Comparison of ENCODE assay signal across 5 cellular contexts in the genomic region with DNA sequence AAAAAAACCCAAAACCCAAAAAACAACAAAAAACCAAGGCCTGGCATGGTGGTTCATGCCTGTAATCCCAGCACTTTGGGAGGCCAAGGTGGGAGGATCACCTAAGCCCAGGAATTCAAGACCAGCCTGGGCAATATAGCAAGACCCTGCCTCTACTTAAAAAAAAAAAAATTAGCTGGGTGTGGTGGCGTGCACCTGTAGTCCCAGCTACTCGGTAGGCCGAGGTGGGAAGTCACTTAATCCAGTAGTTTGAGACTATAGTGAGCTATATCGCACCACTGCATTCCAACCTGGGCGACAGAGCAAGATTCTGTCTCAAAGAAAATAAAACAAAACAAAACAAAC. TPM values are rescaled to one million over a fixed set of nuclear protein-coding genes. Genes with fewer than 3 reads are reported as not detected.
A peak's percentile ranks its signal among the peaks of the same experiment; 100 is the strongest.
DNase-seq lines count a peak whose midpoint lies in the region; ATAC-seq, FAIRE-seq and TF ChIP-seq lines count a peak whose summit lies in the region.
"Not testable (repeated sequence)": the region's sequence is repeated elsewhere in the genome, so short reads cannot be mapped to it uniquely, and the experiment has no call there.

No MANE protein-coding gene starts in this region.

- TF ChIP-seq RAD21 in HepG2 (CRISPR knock-in tag; IDR thresholded peaks at IDR 0.05) = not testable (repeated sequence)

- H2AFZ ChIP-seq in GM23338; Loucy (ENCODE audit: low read length); HepG2 (ENCODE audit: low read length): not testable (repeated sequence)

- intact Hi-C loops in MCF 10A (cut with micrococcal nuclease); HepG2 (cut with micrococcal nuclease; ENCODE audit: unreplicated experiment): not testable (repeated sequence)

- H3K9ac ChIP-seq in Loucy (ENCODE audit: low read depth, low read length, poor library complexity, severe bottlenecking); HepG2 (ENCODE audit: insufficient read depth, low read depth, low read length): not testable (repeated sequence)

- not testable (repeated sequence) for DNase-seq in GM23338 (ENCODE audit: low spot score); MCF 10A (ENCODE audit: unreplicated experiment); HepG2 (ENCODE audit: low spot score)

- peaks cover 20% of the 10 kb centered on the region for H3K27me3 Mint-ChIP-seq in GM23338 (ENCODE audit: insufficient read depth, low read depth, poor library complexity)
- H3K27me3 Mint-ChIP-seq in activated naive CD4-positive, alpha-beta T cell treated with anti-CD3 and anti-CD28 coated beads, Interleukin-2, amount 50 U/mL, for 24 hours; MCF 10A (ENCODE audit: insufficient read depth, unreplicated experiment): not testable (repeated sequence)

- 0 out of 2 replicates have a peak overlapping the region, but pooled peaks have one; percentile 34 for H3K27ac Mint-ChIP-seq in GM23338
- H3K27ac Mint-ChIP-seq in activated naive CD4-positive, alpha-beta T cell treated with anti-CD3 and anti-CD28 coated beads, Interleukin-2, amount 50 U/mL, for 24 hours = peak overlapping the region; percentile 68
- H3K27ac Mint-ChIP-seq in MCF 10A (ENCODE audit: low read depth, unreplicated experiment) = peak overlapping the region; percentile 54

- TF ChIP-seq EP300 in HepG2 (IDR thresholded peaks at IDR 0.05; ENCODE audit: low read depth in 2 of 2, low read length in 2 of 2); HepG2 (CRISPR knock-in tag; IDR thresholded peaks at IDR 0.05; ENCODE audit: borderline replicate concordance): not testable (repeated sequence)

- not testable (repeated sequence) for H3K9me2 ChIP-seq in GM23338 (ENCODE audit: insufficient read depth); Loucy (replicated peaks; ENCODE audit: low read depth, low read length)

- 93% methylated on average over 5 of the region's 5 CpGs for WGBS in HepG2 (ENCODE audit: low lambda C conversion rate)

- not testable (repeated sequence) for H3K36me3 ChIP-seq in GM23338 (ENCODE audit: insufficient read depth)
- peaks cover 14% of the 10 kb centered on the region; the same call in 1 of the 2 replicates for H3K36me3 ChIP-seq in Loucy (ENCODE audit: insufficient read depth, low read length)
- H3K36me3 ChIP-seq in HepG2 (replicated peaks in 1 of 2; ENCODE audit: control insufficient read depth in 1 of 2, insufficient read depth in 2 of 2, low read length in 2 of 2) = peaks cover 6 to 13% of the 10 kb centered on the region in 2 experiments; a peak in 4 of 5 replicates

- H3K4me1 Mint-ChIP-seq in GM23338 (peaks cover 22% of the 10 kb centered on the region), MCF 10A (ENCODE audit: insufficient read depth, unreplicated experiment) (peaks cover 34% of the 10 kb centered on the region)
- H3K4me1 Mint-ChIP-seq in activated naive CD4-positive, alpha-beta T cell treated with anti-CD3 and anti-CD28 coated beads, Interleukin-2, amount 50 U/mL, for 24 hours = peaks cover 21% of the 10 kb centered on the region

- TF ChIP-seq POLR2A in HepG2 (IDR thresholded peaks at IDR 0.05; ENCODE audit: insufficient read depth in 1 of 2, low read depth in 2 of 2, low read length in 2 of 2) = not testable (repeated sequence)

- CTCF ChIA-PET in MCF 10A (lab: Yijun Ruan, JAX) = interaction anchor here (0.6 to 2.0 kb wide), 5 partner anchors 12 to 232 kb away, joined by 3 to 13 read pairs (median 3); no protein-coding TSS in a partner anchor
- CTCF ChIA-PET in HepG2 (lab: Yijun Ruan, JAX; ENCODE audit: low intra/inter-chr PET ratio, low total read pairs) = not testable (repeated sequence)

- BruUV-seq in MCF 10A (replicated peaks; lab: Mats Ljungman, UMichigan); HepG2 (replicated peaks; lab: Mats Ljungman, UMichigan): not testable (repeated sequence)

- peaks cover 12% of the 10 kb centered on the region for H3K4me1 ChIP-seq in GM23338 (ENCODE audit: insufficient read depth)
- H3K4me1 ChIP-seq in Loucy (ENCODE audit: insufficient read depth, low read length, poor library complexity, severe bottlenecking) = peaks cover 19% of the 10 kb centered on the region
- peaks cover 68% of the 10 kb centered on the region for H3K4me1 ChIP-seq in HepG2 (ENCODE audit: insufficient read depth, low read length)

- in situ Hi-C loops in HepG2 (cut with HindIII; ENCODE audit: extremely low pct_ligation_motif_present, low pct_unique_long_range_greater_than_20kb) = not testable (repeated sequence)

- not testable (repeated sequence) for TF ChIP-seq CTCF in GM23338 (conservative IDR thresholded peaks at IDR 0.05; ENCODE audit: low read depth in 2 of 2); Loucy (conservative IDR thresholded peaks at IDR 0.05; ENCODE audit: low read length); MCF 10A (IDR thresholded peaks at IDR 0.05; ENCODE audit: unreplicated experiment); HepG2 (CRISPR knock-in tag; IDR thresholded peaks at IDR 0.05)

- H3K9me3 ChIP-seq in Loucy (ENCODE audit: insufficient read depth, low read depth, low read length); HepG2 (ENCODE audit: low read length): not testable (repeated sequence)

- H4K20me1 ChIP-seq in GM23338 (replicated peaks; ENCODE audit: insufficient read depth); HepG2 (ENCODE audit: insufficient read depth, low read length): not testable (repeated sequence)
- H4K20me1 ChIP-seq in Loucy (ENCODE audit: insufficient read depth, low read length, poor library complexity, severe bottlenecking) = peaks cover 10% of the 10 kb centered on the region

- H3K9me3 Mint-ChIP-seq in GM23338; activated naive CD4-positive, alpha-beta T cell treated with anti-CD3 and anti-CD28 coated beads, Interleukin-2, amount 50 U/mL, for 24 hours; MCF 10A (ENCODE audit: unreplicated experiment): not testable (repeated sequence)

- not testable (repeated sequence) for H3K36me3 Mint-ChIP-seq in GM23338 (ENCODE audit: low read depth); activated naive CD4-positive, alpha-beta T cell treated with anti-CD3 and anti-CD28 coated beads, Interleukin-2, amount 50 U/mL, for 24 hours
- H3K36me3 Mint-ChIP-seq in MCF 10A (ENCODE audit: insufficient read depth, unreplicated experiment) = peaks cover 69% of the 10 kb centered on the region

- not testable (repeated sequence) for H3F3A ChIP-seq in GM23338 (replicated peaks; ENCODE audit: low read depth); Loucy (ENCODE audit: low read depth)

- H3K27ac ChIP-seq in GM23338 (ENCODE audit: low read depth) = peak overlapping the region; percentile 84; the same call in 1 of the 2 replicates
- H3K27ac ChIP-seq in HepG2 (ENCODE audit: extremely low read length, insufficient read depth, low read length) = not testable (repeated sequence)

- H3K4me3 ChIP-seq in GM23338; Loucy (ENCODE audit: low read length, poor library complexity, severe bottlenecking); HepG2 (replicated peaks in 1 of 3; ENCODE audit: insufficient read depth in 1 of 3, low read depth in 2 of 3, low read length in 3 of 3): not testable (repeated sequence)

- not testable (repeated sequence) for H3K4me3 Mint-ChIP-seq in GM23338; activated naive CD4-positive, alpha-beta T cell treated with anti-CD3 and anti-CD28 coated beads, Interleukin-2, amount 50 U/mL, for 24 hours; MCF 10A (ENCODE audit: unreplicated experiment)

- FAIRE-seq in HepG2 (lab: Jason Lieb, UNC) = not testable (repeated sequence)

- POLR2A ChIA-PET in MCF 10A (lab: Yijun Ruan, JAX) (interaction anchor here (0.6 to 16.9 kb wide), 4 partner anchors 9 to 51 kb away, joined by 4 to 532 read pairs (median 6); partner anchors contain the start of gene MTFP1), HepG2 (lab: Yijun Ruan, JAX) (interaction anchor here (1.6 to 6.5 kb wide), 2 partner anchors 20 to 112 kb away, joined by 6 to 65 read pairs; no protein-coding TSS in a partner anchor)

- H3K4me2 ChIP-seq in GM23338; HepG2 (ENCODE audit: low read depth, low read length): not testable (repeated sequence)
- peak overlapping the region; percentile 17 for H3K4me2 ChIP-seq in Loucy (ENCODE audit: low read depth, low read length, poor library complexity, severe bottlenecking)

- ATAC-seq in GM23338, HepG2: not testable (repeated sequence)

- not testable (repeated sequence) for H3K79me2 ChIP-seq in GM23338 (replicated peaks; ENCODE audit: insufficient read depth); HepG2 (ENCODE audit: insufficient read depth, low read length)
- H3K79me2 ChIP-seq in Loucy (ENCODE audit: insufficient read depth, low read length) = peaks cover 23% of the 10 kb centered on the region

- peaks cover 11% of the 10 kb centered on the region for H3K27me3 ChIP-seq in GM23338 (ENCODE audit: insufficient read depth)
- not testable (repeated sequence) for H3K27me3 ChIP-seq in Loucy (ENCODE audit: insufficient read depth, low read length, poor library complexity, severe bottlenecking); HepG2 (ENCODE audit: control insufficient read depth in 1 of 2, insufficient read depth in 2 of 2, low read length in 2 of 2)

RNA-seq across cellular contexts. Expression of gene SEC14L2, which starts 5.9 kb away (rescaled TPM):
- total RNA-seq in GM23338 (2014; rRNA removed; shearing (Covaris generic)) = 2.1 and 4.2 TPM in 2 replicates
- polyA plus RNA-seq in GM23338 (2016; fragmentation: Nextera tagmentation; extraction: Ambion mirVana) (2.2 and 2.5 TPM in 2 replicates), HepG2 (2011; rRNA removed) (5.1 and 9.1 TPM in 2 replicates)
- total RNA-seq in MCF 10A (2022) (20.0 and 29.1 TPM in 2 replicates), HepG2 (2016; rRNA removed; fragmentation: Illumina TruSeq; extraction: Trizol) (4.1 and 5.3 TPM in 2 replicates)
- 0.71 and 0.88 TPM in 2 replicates for total RNA-seq in HepG2 (2016; cell fraction: cytosol; rRNA removed; fragmentation: Illumina TruSeq; extraction: Trizol; ENCODE audit: low read depth)
- 5.1 TPM in 2 replicates for total RNA-seq in HepG2 (2016; cell fraction: insoluble cytoplasmic fraction; rRNA removed; fragmentation: Illumina TruSeq; extraction: Trizol)
- total RNA-seq in HepG2 (2016; cell fraction: membrane; rRNA removed; fragmentation: Illumina TruSeq; extraction: Trizol) = 2.0 and 2.8 TPM in 2 replicates
- total RNA-seq in HepG2 (2016; cell fraction: nucleus; rRNA removed; fragmentation: Illumina TruSeq; extraction: Trizol) = 3.5 and 5.0 TPM in 2 replicates
- 6.9 and 7.2 TPM in 2 replicates for polyA plus RNA-seq in HepG2 (2011; cell fraction: cytosol; rRNA removed)
- polyA plus RNA-seq in HepG2 (2011; cell fraction: nucleus; rRNA removed) = 13.4 and 15.2 TPM in 2 replicates
- polyA plus RNA-seq in HepG2 (2012) = 4.1 and 4.7 TPM in 2 replicates
- polyA plus RNA-seq in HepG2 (2016; cell fraction: cytosol; fragmentation: Illumina TruSeq; extraction: Trizol; ENCODE audit: low read depth) = 1.8 and 2.4 TPM in 2 replicates
- 5.3 and 5.4 TPM in 2 replicates for polyA plus RNA-seq in HepG2 (2016; cell fraction: insoluble cytoplasmic fraction; fragmentation: Illumina TruSeq; extraction: Trizol; ENCODE audit: low read depth)
- polyA plus RNA-seq in HepG2 (2016; cell fraction: membrane; fragmentation: Illumina TruSeq; extraction: Trizol; ENCODE audit: low read depth) = 1.9 and 2.3 TPM in 2 replicates
- polyA plus RNA-seq in HepG2 (2016; cell fraction: nucleus; fragmentation: Illumina TruSeq; extraction: Trizol; ENCODE audit: insufficient read depth, low read depth) = 5.5 and 6.3 TPM in 2 replicates
- polyA minus RNA-seq in HepG2 (2011; rRNA and poly(A)+ RNA removed; ENCODE audit: low replicate concordance) = 13.5 and 19.9 TPM in 2 replicates
- 4.4 and 5.6 TPM in 2 replicates for polyA minus RNA-seq in HepG2 (2011; cell fraction: cytosol; rRNA and poly(A)+ RNA removed)
- polyA minus RNA-seq in HepG2 (2011; cell fraction: nucleus; rRNA and poly(A)+ RNA removed) = 11.5 and 19.1 TPM in 2 replicates

RNA-seq across cellular contexts. Expression of gene RNF215, which starts 15.5 kb away (rescaled TPM):
- 12.4 and 13.9 TPM in 2 replicates for total RNA-seq in GM23338 (2014; rRNA removed; shearing (Covaris generic))
- 1.8 and 3.3 TPM in 2 replicates for polyA plus RNA-seq in GM23338 (2016; fragmentation: Nextera tagmentation; extraction: Ambion mirVana)
- 18.4 and 19.6 TPM in 2 replicates for total RNA-seq in MCF 10A (2022)
- total RNA-seq in HepG2 (2016; rRNA removed; fragmentation: Illumina TruSeq; extraction: Trizol) = 2.4 and 5.3 TPM in 2 replicates
- total RNA-seq in HepG2 (2016; cell fraction: cytosol; rRNA removed; fragmentation: Illumina TruSeq; extraction: Trizol; ENCODE audit: low read depth) = 1.6 and 1.9 TPM in 2 replicates
- 2.5 and 5.7 TPM in 2 replicates for total RNA-seq in HepG2 (2016; cell fraction: insoluble cytoplasmic fraction; rRNA removed; fragmentation: Illumina TruSeq; extraction: Trizol)
- total RNA-seq in HepG2 (2016; cell fraction: membrane; rRNA removed; fragmentation: Illumina TruSeq; extraction: Trizol) = 2.5 and 3.5 TPM in 2 replicates
- total RNA-seq in HepG2 (2016; cell fraction: nucleus; rRNA removed; fragmentation: Illumina TruSeq; extraction: Trizol) = 7.1 and 8.8 TPM in 2 replicates
- 6.1 and 9.2 TPM in 2 replicates for polyA plus RNA-seq in HepG2 (2011; rRNA removed)
- 3.8 and 4.9 TPM in 2 replicates for polyA plus RNA-seq in HepG2 (2011; cell fraction: cytosol; rRNA removed)
- polyA plus RNA-seq in HepG2 (2011; cell fraction: nucleus; rRNA removed) = 55.4 and 60.1 TPM in 2 replicates
- polyA plus RNA-seq in HepG2 (2012) = 5.4 and 7.0 TPM in 2 replicates
- polyA plus RNA-seq in HepG2 (2016; cell fraction: cytosol; fragmentation: Illumina TruSeq; extraction: Trizol; ENCODE audit: low read depth) = 1.1 and 1.2 TPM in 2 replicates
- 1.6 and 1.8 TPM in 2 replicates for polyA plus RNA-seq in HepG2 (2016; cell fraction: insoluble cytoplasmic fraction; fragmentation: Illumina TruSeq; extraction: Trizol; ENCODE audit: low read depth)
- polyA plus RNA-seq in HepG2 (2016; cell fraction: membrane; fragmentation: Illumina TruSeq; extraction: Trizol; ENCODE audit: low read depth) = 1.9 and 2.2 TPM in 2 replicates
- 17.7 and 18.4 TPM in 2 replicates for polyA plus RNA-seq in HepG2 (2016; cell fraction: nucleus; fragmentation: Illumina TruSeq; extraction: Trizol; ENCODE audit: insufficient read depth, low read depth)
- 10.6 and 16.6 TPM in 2 replicates for polyA minus RNA-seq in HepG2 (2011; rRNA and poly(A)+ RNA removed; ENCODE audit: low replicate concordance)
- 2.3 and 4.5 TPM in 2 replicates for polyA minus RNA-seq in HepG2 (2011; cell fraction: cytosol; rRNA and poly(A)+ RNA removed)
- polyA minus RNA-seq in HepG2 (2011; cell fraction: nucleus; rRNA and poly(A)+ RNA removed) = 12.6 and 12.9 TPM in 2 replicates

RNA-seq across cellular contexts. Expression of gene MTFP1, which starts 22.8 kb away (rescaled TPM):
- total RNA-seq in GM23338 (2014; rRNA removed; shearing (Covaris generic)) = 54.6 and 68.6 TPM in 2 replicates
- polyA plus RNA-seq in GM23338 (2016; fragmentation: Nextera tagmentation; extraction: Ambion mirVana) (62.5 and 64.1 TPM in 2 replicates), HepG2 (2011; rRNA removed) (29.5 TPM in 2 replicates)
- total RNA-seq in MCF 10A (2022) (23.2 and 31.6 TPM in 2 replicates), HepG2 (2016; rRNA removed; fragmentation: Illumina TruSeq; extraction: Trizol) (40.3 and 45.6 TPM in 2 replicates)
- 33.4 and 35.3 TPM in 2 replicates for total RNA-seq in HepG2 (2016; cell fraction: cytosol; rRNA removed; fragmentation: Illumina TruSeq; extraction: Trizol; ENCODE audit: low read depth)
- 40.9 and 46.1 TPM in 2 replicates for total RNA-seq in HepG2 (2016; cell fraction: insoluble cytoplasmic fraction; rRNA removed; fragmentation: Illumina TruSeq; extraction: Trizol)
- total RNA-seq in HepG2 (2016; cell fraction: membrane; rRNA removed; fragmentation: Illumina TruSeq; extraction: Trizol) = 44.5 and 56.8 TPM in 2 replicates
- total RNA-seq in HepG2 (2016; cell fraction: nucleus; rRNA removed; fragmentation: Illumina TruSeq; extraction: Trizol) = 24.5 and 30.0 TPM in 2 replicates
- 33.0 and 55.8 TPM in 2 replicates for polyA plus RNA-seq in HepG2 (2011; cell fraction: cytosol; rRNA removed)
- 33.3 and 33.4 TPM in 2 replicates for polyA plus RNA-seq in HepG2 (2011; cell fraction: nucleus; rRNA removed)
- polyA plus RNA-seq in HepG2 (2012) = 16.5 and 23.5 TPM in 2 replicates
- 26.8 and 41.3 TPM in 2 replicates for polyA plus RNA-seq in HepG2 (2016; cell fraction: cytosol; fragmentation: Illumina TruSeq; extraction: Trizol; ENCODE audit: low read depth)
- 32.6 and 35.9 TPM in 2 replicates for polyA plus RNA-seq in HepG2 (2016; cell fraction: insoluble cytoplasmic fraction; fragmentation: Illumina TruSeq; extraction: Trizol; ENCODE audit: low read depth)
- polyA plus RNA-seq in HepG2 (2016; cell fraction: membrane; fragmentation: Illumina TruSeq; extraction: Trizol; ENCODE audit: low read depth) = 36.2 and 46.2 TPM in 2 replicates
- 42.3 and 44.8 TPM in 2 replicates for polyA plus RNA-seq in HepG2 (2016; cell fraction: nucleus; fragmentation: Illumina TruSeq; extraction: Trizol; ENCODE audit: insufficient read depth, low read depth)
- polyA minus RNA-seq in HepG2 (2011; rRNA and poly(A)+ RNA removed; ENCODE audit: low replicate concordance) = 41.9 and 45.1 TPM in 2 replicates
- 13.7 and 14.0 TPM in 2 replicates for polyA minus RNA-seq in HepG2 (2011; cell fraction: cytosol; rRNA and poly(A)+ RNA removed)
- 5.2 and 9.7 TPM in 2 replicates for polyA minus RNA-seq in HepG2 (2011; cell fraction: nucleus; rRNA and poly(A)+ RNA removed)

RNA-seq across cellular contexts. Expression of gene CCDC157, which starts 45.9 kb away (rescaled TPM):
- total RNA-seq in GM23338 (2014; rRNA removed; shearing (Covaris generic)) = 6.9 and 7.9 TPM in 2 replicates
- polyA plus RNA-seq in GM23338 (2016; fragmentation: Nextera tagmentation; extraction: Ambion mirVana) = 3.7 and 3.8 TPM in 2 replicates
- total RNA-seq in MCF 10A (2022) = 1.1 and 1.7 TPM in 2 replicates
- total RNA-seq in HepG2 (2016; rRNA removed; fragmentation: Illumina TruSeq; extraction: Trizol) = 0.98 and 1.6 TPM in 2 replicates
- total RNA-seq in HepG2 (2016; cell fraction: cytosol; rRNA removed; fragmentation: Illumina TruSeq; extraction: Trizol; ENCODE audit: low read depth) = 2.1 and 2.2 TPM in 2 replicates
- 0.79 and 1.9 TPM in 2 replicates for total RNA-seq in HepG2 (2016; cell fraction: insoluble cytoplasmic fraction; rRNA removed; fragmentation: Illumina TruSeq; extraction: Trizol)
- total RNA-seq in HepG2 (2016; cell fraction: membrane; rRNA removed; fragmentation: Illumina TruSeq; extraction: Trizol) = 1.9 and 3.1 TPM in 2 replicates
- total RNA-seq in HepG2 (2016; cell fraction: nucleus; rRNA removed; fragmentation: Illumina TruSeq; extraction: Trizol) = 1.4 and 1.6 TPM in 2 replicates
- polyA plus RNA-seq in HepG2 (2011; rRNA removed) = 1.4 and 2.3 TPM in 2 replicates
- 1.1 and 1.8 TPM in 2 replicates for polyA plus RNA-seq in HepG2 (2011; cell fraction: cytosol; rRNA removed)
- 5.8 and 7.1 TPM in 2 replicates for polyA plus RNA-seq in HepG2 (2011; cell fraction: nucleus; rRNA removed)
- polyA plus RNA-seq in HepG2 (2012) = 0.64 and 1.3 TPM in 2 replicates
- polyA plus RNA-seq in HepG2 (2016; cell fraction: cytosol; fragmentation: Illumina TruSeq; extraction: Trizol; ENCODE audit: low read depth) = 3.4 and 4.1 TPM in 2 replicates
- polyA plus RNA-seq in HepG2 (2016; cell fraction: insoluble cytoplasmic fraction; fragmentation: Illumina TruSeq; extraction: Trizol; ENCODE audit: low read depth) = 1.2 and 1.5 TPM in 2 replicates
- 2.2 and 3.2 TPM in 2 replicates for polyA plus RNA-seq in HepG2 (2016; cell fraction: membrane; fragmentation: Illumina TruSeq; extraction: Trizol; ENCODE audit: low read depth)
- polyA plus RNA-seq in HepG2 (2016; cell fraction: nucleus; fragmentation: Illumina TruSeq; extraction: Trizol; ENCODE audit: insufficient read depth, low read depth) = 3.1 and 3.2 TPM in 2 replicates
- 2.6 and 4.7 TPM in 2 replicates for polyA minus RNA-seq in HepG2 (2011; rRNA and poly(A)+ RNA removed; ENCODE audit: low replicate concordance)
- 0.79 and 1.4 TPM in 2 replicates for polyA minus RNA-seq in HepG2 (2011; cell fraction: cytosol; rRNA and poly(A)+ RNA removed)
- polyA minus RNA-seq in HepG2 (2011; cell fraction: nucleus; rRNA and poly(A)+ RNA removed) = 1.9 and 3.0 TPM in 2 replicates

RNA-seq across cellular contexts. Expression of gene SF3A1, which starts 46.0 kb away (rescaled TPM):
- total RNA-seq in GM23338 (2014; rRNA removed; shearing (Covaris generic)) = 108 and 170 TPM in 2 replicates
- polyA plus RNA-seq in GM23338 (2016; fragmentation: Nextera tagmentation; extraction: Ambion mirVana) (93.4 and 107 TPM in 2 replicates), HepG2 (2011; rRNA removed) (10.0 and 16.2 TPM in 2 replicates)
- total RNA-seq in MCF 10A (2022) (167 and 193 TPM in 2 replicates), HepG2 (2016; rRNA removed; fragmentation: Illumina TruSeq; extraction: Trizol) (22.0 and 31.8 TPM in 2 replicates)
- 9.8 and 11.6 TPM in 2 replicates for total RNA-seq in HepG2 (2016; cell fraction: cytosol; rRNA removed; fragmentation: Illumina TruSeq; extraction: Trizol; ENCODE audit: low read depth)
- 20.9 and 27.0 TPM in 2 replicates for total RNA-seq in HepG2 (2016; cell fraction: insoluble cytoplasmic fraction; rRNA removed; fragmentation: Illumina TruSeq; extraction: Trizol)
- 13.8 and 16.2 TPM in 2 replicates for total RNA-seq in HepG2 (2016; cell fraction: membrane; rRNA removed; fragmentation: Illumina TruSeq; extraction: Trizol)
- total RNA-seq in HepG2 (2016; cell fraction: nucleus; rRNA removed; fragmentation: Illumina TruSeq; extraction: Trizol) = 23.6 and 29.5 TPM in 2 replicates
- polyA plus RNA-seq in HepG2 (2011; cell fraction: cytosol; rRNA removed) = 5.3 and 6.6 TPM in 2 replicates
- polyA plus RNA-seq in HepG2 (2011; cell fraction: nucleus; rRNA removed) = 42.5 and 51.9 TPM in 2 replicates
- polyA plus RNA-seq in HepG2 (2012) = 38.4 and 47.2 TPM in 2 replicates
- 5.6 and 6.5 TPM in 2 replicates for polyA plus RNA-seq in HepG2 (2016; cell fraction: cytosol; fragmentation: Illumina TruSeq; extraction: Trizol; ENCODE audit: low read depth)
- 22.2 and 52.1 TPM in 2 replicates for polyA plus RNA-seq in HepG2 (2016; cell fraction: insoluble cytoplasmic fraction; fragmentation: Illumina TruSeq; extraction: Trizol; ENCODE audit: low read depth)
- 8.5 and 15.3 TPM in 2 replicates for polyA plus RNA-seq in HepG2 (2016; cell fraction: membrane; fragmentation: Illumina TruSeq; extraction: Trizol; ENCODE audit: low read depth)
- 40.6 and 47.6 TPM in 2 replicates for polyA plus RNA-seq in HepG2 (2016; cell fraction: nucleus; fragmentation: Illumina TruSeq; extraction: Trizol; ENCODE audit: insufficient read depth, low read depth)
- 43.5 and 95.1 TPM in 2 replicates for polyA minus RNA-seq in HepG2 (2011; rRNA and poly(A)+ RNA removed; ENCODE audit: low replicate concordance)
- polyA minus RNA-seq in HepG2 (2011; cell fraction: cytosol; rRNA and poly(A)+ RNA removed) = 61.1 and 71.4 TPM in 2 replicates
- 49.2 and 53.6 TPM in 2 replicates for polyA minus RNA-seq in HepG2 (2011; cell fraction: nucleus; rRNA and poly(A)+ RNA removed)
